Comparison of ENCODE assay signal across 22 cellular contexts in genomic region chr2:128384446-128384845, GRCh38.
DNase-seq lines count a peak whose midpoint lies in the region; ATAC-seq and TF ChIP-seq lines count a peak whose summit lies in the region.
"Had no signal": no experiment of that assay in that cellular context is flagged by ENCODE, and none has a peak within 500 bp of the region (broad histone marks: within the 10 kb centered on the region; RNA-seq: fewer than 3 reads in every experiment).

No MANE protein-coding gene starts in this region.

- dilution Hi-C loops in mammary epithelial cell (cut with HindIII; ENCODE audit: low sequenced_read_pairs), result no loop called here

- no peaks in the 10 kb centered on the region for H3K4me1 Mint-ChIP-seq in activated naive CD8-positive, alpha-beta T cell treated with anti-CD3 and anti-CD28 coated beads, Interleukin-2, amount 10 ng/mL, durations not matched to agents 7 days and 5 days
- H3K4me1 Mint-ChIP-seq in activated naive CD8-positive, alpha-beta T cell treated with anti-CD3 and anti-CD28 coated beads for 36 hours, result no peaks in the 10 kb centered on the region
- H3K4me1 Mint-ChIP-seq in neural progenitor cell, result peaks cover 40% of the 10 kb centered on the region
- no peaks in the 10 kb centered on the region for H3K4me1 Mint-ChIP-seq in stimulated activated naive B cell treated with anti-CD40 and anti-IgM and Interleukin-4, amounts not matched to agents 10 μg/mL and 1 μg/mL and 100 μg/mL, for 72 hours
- H3K4me1 Mint-ChIP-seq: IgD-negative memory B cell had no signal

- no peaks in the 10 kb centered on the region for H3K36me3 Mint-ChIP-seq in activated naive CD8-positive, alpha-beta T cell treated with anti-CD3 and anti-CD28 coated beads, Interleukin-2, amount 10 ng/mL, durations not matched to agents 7 days and 5 days
- no peaks in the 10 kb centered on the region for H3K36me3 Mint-ChIP-seq in activated naive CD8-positive, alpha-beta T cell treated with anti-CD3 and anti-CD28 coated beads for 36 hours
- H3K36me3 Mint-ChIP-seq in neural progenitor cell, result no peaks in the 10 kb centered on the region
- H3K36me3 Mint-ChIP-seq in stimulated activated naive B cell treated with anti-CD40 and anti-IgM and Interleukin-4, amounts not matched to agents 10 μg/mL and 1 μg/mL and 100 μg/mL, for 72 hours, result no peaks in the 10 kb centered on the region

- 94 to 98% (median 96%) methylated on average over 10 of the region's 10 CpGs for WGBS in stomach, 5 donors
- 92% methylated on average over 5 of the region's 10 CpGs for WGBS in mammary epithelial cell (ENCODE audit: low coverage, missing lambda C conversion rate)

- intact Hi-C loops in stomach (cut with DNase I; ENCODE audit: low total_unique reads) (no loop called here), mammary epithelial cell (cut with micrococcal nuclease) (no loop called here)

- BruUV-seq in mammary epithelial cell (replicated peaks; lab: Mats Ljungman, UMichigan), result no TSS peak

- ATAC-seq in activated naive CD8-positive, alpha-beta T cell treated with anti-CD3 and anti-CD28 coated beads, Interleukin-2, amount 10 ng/mL, durations not matched to agents 7 days and 5 days (ENCODE audit: low read depth), result no peak
- ATAC-seq in stimulated activated naive B cell treated with anti-CD40 and anti-IgM and Interleukin-4, amounts not matched to agents 10 μg/mL and 1 μg/mL and 100 μg/mL, for 72 hours (replicated peaks), result no peak

- no peak overlapping the region for H3K27ac ChIP-seq in coronary artery
- no peak overlapping the region for H3K27ac ChIP-seq in neural progenitor cell
- no peak overlapping the region for H3K27ac ChIP-seq in stomach
- no peak overlapping the region for H3K27ac ChIP-seq in mammary epithelial cell (ENCODE audit: insufficient read depth, low read depth, low read length)
- H3K27ac ChIP-seq: C4-2B, RWPE1 had no signal

- H3K36me3 ChIP-seq in neural progenitor cell, result no peaks in the 10 kb centered on the region
- H3K36me3 ChIP-seq in stomach, result no peaks in the 10 kb centered on the region
- no peaks in the 10 kb centered on the region for H3K36me3 ChIP-seq in mammary epithelial cell (ENCODE audit: insufficient read depth, low read length)

- no peak for TF ChIP-seq POLR2A in stomach (IDR thresholded peaks at IDR 0.05)

- CTCF ChIA-PET in mammary epithelial cell (lab: Charles Lee; ENCODE audit: low non-redundant PET), result no interaction called here

- no peak overlapping the region for H3K4me3 Mint-ChIP-seq in activated naive CD8-positive, alpha-beta T cell treated with anti-CD3 and anti-CD28 coated beads, Interleukin-2, amount 10 ng/mL, durations not matched to agents 7 days and 5 days
- no peak overlapping the region for H3K4me3 Mint-ChIP-seq in activated naive CD8-positive, alpha-beta T cell treated with anti-CD3 and anti-CD28 coated beads for 36 hours
- H3K4me3 Mint-ChIP-seq in neural progenitor cell, result peak overlapping the region; percentile 21
- no peak overlapping the region for H3K4me3 Mint-ChIP-seq in stimulated activated naive B cell treated with anti-CD40 and anti-IgM and Interleukin-4, amounts not matched to agents 10 μg/mL and 1 μg/mL and 100 μg/mL, for 72 hours
- H3K4me3 Mint-ChIP-seq: IgD-negative memory B cell had no signal

- H2AFZ ChIP-seq in neural progenitor cell (replicated peaks) (no peak overlapping the region), mammary epithelial cell (ENCODE audit: low read depth, low read length) (no peak overlapping the region)

- H3K27ac Mint-ChIP-seq in activated naive CD8-positive, alpha-beta T cell treated with anti-CD3 and anti-CD28 coated beads, Interleukin-2, amount 10 ng/mL, durations not matched to agents 7 days and 5 days, result no peak overlapping the region
- no peak overlapping the region for H3K27ac Mint-ChIP-seq in activated naive CD8-positive, alpha-beta T cell treated with anti-CD3 and anti-CD28 coated beads for 36 hours
- H3K27ac Mint-ChIP-seq in neural progenitor cell, result peak overlapping the region; percentile 79
- H3K27ac Mint-ChIP-seq in stimulated activated naive B cell treated with anti-CD40 and anti-IgM and Interleukin-4, amounts not matched to agents 10 μg/mL and 1 μg/mL and 100 μg/mL, for 72 hours, result no peak overlapping the region
- H3K27ac Mint-ChIP-seq: IgD-negative memory B cell had no signal

- H3K9ac ChIP-seq in neural progenitor cell, result no peak overlapping the region
- no peak overlapping the region for H3K9ac ChIP-seq in mammary epithelial cell (ENCODE audit: insufficient read depth, low read length)

- H3K27me3 ChIP-seq in neural progenitor cell (no peaks in the 10 kb centered on the region), stomach (no peaks in the 10 kb centered on the region), mammary epithelial cell (ENCODE audit: insufficient read depth, low read length) (no peaks in the 10 kb centered on the region)

- H3K4me3 ChIP-seq in coronary artery (no peak overlapping the region), neural progenitor cell (no peak overlapping the region), stomach (no peak overlapping the region), mammary epithelial cell (replicated peaks in 1 of 3; ENCODE audit: insufficient read depth in 1 of 3, low read depth in 2 of 3, low read length in 3 of 3) (no peak overlapping the region)

- no peak for TF ChIP-seq EP300 in stomach (IDR thresholded peaks at IDR 0.05)

- H3K27me3 Mint-ChIP-seq in activated naive CD8-positive, alpha-beta T cell treated with anti-CD3 and anti-CD28 coated beads, Interleukin-2, amount 10 ng/mL, durations not matched to agents 7 days and 5 days, result peaks cover 16% of the 10 kb centered on the region
- H3K27me3 Mint-ChIP-seq in activated naive CD8-positive, alpha-beta T cell treated with anti-CD3 and anti-CD28 coated beads for 36 hours, result no peaks in the 10 kb centered on the region
- H3K27me3 Mint-ChIP-seq in neural progenitor cell (ENCODE audit: insufficient read depth, low read depth), result peaks cover 10% of the 10 kb centered on the region
- H3K27me3 Mint-ChIP-seq in stimulated activated naive B cell treated with anti-CD40 and anti-IgM and Interleukin-4, amounts not matched to agents 10 μg/mL and 1 μg/mL and 100 μg/mL, for 72 hours, result no peaks in the 10 kb centered on the region
- H3K27me3 Mint-ChIP-seq: IgD-negative memory B cell had no signal

- H4K20me1 ChIP-seq in neural progenitor cell (ENCODE audit: low read depth) (no peaks in the 10 kb centered on the region), mammary epithelial cell (ENCODE audit: insufficient read depth, low read length) (no peaks in the 10 kb centered on the region)

- H3K79me2 ChIP-seq in neural progenitor cell (ENCODE audit: low read depth) (no peaks in the 10 kb centered on the region), mammary epithelial cell (ENCODE audit: insufficient read depth, low read length) (no peaks in the 10 kb centered on the region)

- H3F3A ChIP-seq in neural progenitor cell (ENCODE audit: low read depth), result peaks cover 5% of the 10 kb centered on the region

- H3K9me3 ChIP-seq in neural progenitor cell (ENCODE audit: low read depth) (no peaks in the 10 kb centered on the region), stomach (no peaks in the 10 kb centered on the region), mammary epithelial cell (replicated peaks; ENCODE audit: insufficient read depth, low read length) (no peaks in the 10 kb centered on the region)

- peak; percentile 6 for DNase-seq in activated naive CD8-positive, alpha-beta T cell treated with anti-CD3 and anti-CD28 coated beads, Interleukin-2, amount 10 ng/mL, durations not matched to agents 7 days and 5 days
- DNase-seq in activated naive CD8-positive, alpha-beta T cell treated with anti-CD3 and anti-CD28 coated beads for 36 hours, result no peak
- DNase-seq in coronary artery (ENCODE audit: low spot score) (peak; percentile 46), neural progenitor cell (ENCODE audit: low spot score) (no peak), stomach (peak; percentile 18), mammary epithelial cell (no peak)
- no peak for DNase-seq in stimulated activated naive B cell treated with anti-CD40 and anti-IgM and Interleukin-4, amounts not matched to agents 10 μg/mL and 1 μg/mL and 100 μg/mL, for 72 hours
- DNase-seq: AML-193; DMS79; H7; NCI-H1105; NCI-H1694; NCI-H2081; NCI-H2171; NCI-H345; NCI-H524; NCI-H774; NK-92 treated with Interleukin-12 subunit alpha and Interleukin-12 subunit beta, amount 100 ng/mL, for 24 hours; SIG-M5 had no signal

- TF ChIP-seq CTCF in coronary artery (IDR thresholded peaks at IDR 0.05) (no peak), neural progenitor cell (IDR thresholded peaks at IDR 0.05) (no peak), stomach (IDR thresholded peaks at IDR 0.05) (no peak), mammary epithelial cell (conservative IDR thresholded peaks at IDR 0.05 in 1 of 2, IDR thresholded peaks at IDR 0.05 in 1 of 2; ENCODE audit: extremely low read depth in 1 of 2, insufficient read depth in 1 of 2, low read depth in 1 of 2, low read length in 2 of 2) (no peak)

- POLR2A ChIA-PET in activated naive CD8-positive, alpha-beta T cell treated with anti-CD3 and anti-CD28 coated beads, Interleukin-2, amount 10 ng/mL, durations not matched to agents 7 days and 5 days (lab: Charles Lee), result no interaction called here

- no peak overlapping the region for H3K4me2 ChIP-seq in neural progenitor cell
- H3K4me2 ChIP-seq in mammary epithelial cell (ENCODE audit: insufficient read depth, low read depth, low read length), result no peak overlapping the region

- in situ Hi-C loops in mammary epithelial cell (cut with MboI; ENCODE audit: low sequenced_read_pairs in 2 of 2), result no loop called here

- H3K9me3 Mint-ChIP-seq in activated naive CD8-positive, alpha-beta T cell treated with anti-CD3 and anti-CD28 coated beads, Interleukin-2, amount 10 ng/mL, durations not matched to agents 7 days and 5 days, result no peaks in the 10 kb centered on the region
- H3K9me3 Mint-ChIP-seq in activated naive CD8-positive, alpha-beta T cell treated with anti-CD3 and anti-CD28 coated beads for 36 hours, result no peaks in the 10 kb centered on the region
- peaks cover 12% of the 10 kb centered on the region for H3K9me3 Mint-ChIP-seq in neural progenitor cell
- no peaks in the 10 kb centered on the region for H3K9me3 Mint-ChIP-seq in stimulated activated naive B cell treated with anti-CD40 and anti-IgM and Interleukin-4, amounts not matched to agents 10 μg/mL and 1 μg/mL and 100 μg/mL, for 72 hours
- H3K9me3 Mint-ChIP-seq: IgD-negative memory B cell had no signal

- H3K4me1 ChIP-seq in neural progenitor cell (peaks cover 26% of the 10 kb centered on the region), stomach (peaks cover 3 to 26% (median 16%) of the 10 kb centered on the region in 4 donors), mammary epithelial cell (ENCODE audit: insufficient read depth, low read length) (peaks cover 2% of the 10 kb centered on the region)

Comparison
In these comparisons a context has a peak if more than half of its experiments do, and no peak if none do; other contexts are left out.
1. DNase-seq: peak in activated naive CD8-positive, alpha-beta T cell treated with anti-CD3 and anti-CD28 coated beads, Interleukin-2, amount 10 ng/mL, durations not matched to agents 7 days and 5 days (single experiment), coronary artery (single experiment) and stomach (single experiment); none in activated naive CD8-positive, alpha-beta T cell treated with anti-CD3 and anti-CD28 coated beads for 36 hours (single experiment), neural progenitor cell (single experiment), stimulated activated naive B cell treated with anti-CD40 and anti-IgM and Interleukin-4, amounts not matched to agents 10 μg/mL and 1 μg/mL and 100 μg/mL, for 72 hours (single experiment) and mammary epithelial cell (single experiment).